In genomic region chr12:132040906-132041606, GRCh38 we compare ENCODE assay signal across 24 cellular contexts.
A peak's percentile ranks its signal among the peaks of the same experiment; 100 is the strongest.
DNase-seq lines count a peak whose midpoint lies in the region; ATAC-seq, FAIRE-seq and TF ChIP-seq lines count a peak whose summit lies in the region.
"Had no signal": no experiment of that assay in that cellular context is flagged by ENCODE, and none has a peak within 500 bp of the region (broad histone marks: within the 10 kb centered on the region; RNA-seq: fewer than 3 reads in every experiment).

No MANE protein-coding gene starts in this region.

- no peak for DNase-seq in stimulated activated naive CD8-positive, alpha-beta T cell treated with anti-CD3 and anti-CD28 coated beads, Interleukin-15, amount 100 ng/mL, for 72 hours
- DNase-seq in endothelial cell (ENCODE audit: low spot score) (no peak), urothelium cell line (ENCODE audit: low spot score) (no peak)
- no peak for DNase-seq in stimulated activated CD4-positive, alpha-beta T cell treated with anti-CD3 and anti-CD28 coated beads, Interleukin-12 subunit alpha, Interleukin-12 subunit beta, amount 100 ng/mL, for 4 hours
- no peak for DNase-seq in activated T-cell treated with anti-CD3 and anti-CD28 coated beads, Interleukin-2, amount 50 U/mL, for 1 hour
- DNase-seq: activated CD4-positive, alpha-beta T cell treated with anti-CD3 and anti-CD28 coated beads, Interleukin-2, amount 10 ng/mL, durations not matched to agents 24 days and 14 days; activated CD8-positive, alpha-beta memory T cell treated with anti-CD3 and anti-CD28 coated beads for 24 hours; activated naive CD4-positive, alpha-beta T cell; activated T-cell treated with anti-CD3 and anti-CD28 coated beads, Interleukin-2, amount 50 U/mL, for 72 hours; C1 segment of cervical spinal cord; foreskin fibroblast; islet precursor cell; Karpas-422; left ventricle myocardium inferior; NCI-H2029; NCI-H748 treated with DMSO at 0.1 percent for 48 hours; stimulated activated CD4-positive, alpha-beta T cell treated with anti-CD3 and anti-CD28 coated beads, Interleukin-4, amount 100 ng/mL, for 1 hour; upper lobe of left lung had no signal

- ATAC-seq in stimulated activated naive CD8-positive, alpha-beta T cell treated with anti-CD3 and anti-CD28 coated beads, Interleukin-15, amount 100 ng/mL, for 72 hours = no peak
- no peak for ATAC-seq in HG02678 (IDR thresholded peaks at IDR 0.05; ENCODE audit: unreplicated experiment)
- ATAC-seq: activated T-cell treated with anti-CD3 and anti-CD28 coated beads, Interleukin-2, amount 50 U/mL, for 72 hours; heart left ventricle had no signal

- no peaks in the 10 kb centered on the region for H3K27me3 Mint-ChIP-seq in stimulated activated naive CD8-positive, alpha-beta T cell treated with anti-CD3 and anti-CD28 coated beads, Interleukin-15, Interleukin-2, amounts not matched to agents 100 ng/mL and 50 ng/mL, for 24 hours
- H3K27me3 Mint-ChIP-seq in stimulated activated naive CD8-positive, alpha-beta T cell treated with anti-CD3 and anti-CD28 coated beads, Interleukin-15, amount 100 ng/mL, for 72 hours = no peaks in the 10 kb centered on the region
- no peaks in the 10 kb centered on the region for H3K27me3 Mint-ChIP-seq in IgD-negative memory B cell
- peaks cover 7% of the 10 kb centered on the region for H3K27me3 Mint-ChIP-seq in endothelial cell (ENCODE audit: unreplicated experiment)
- H3K27me3 Mint-ChIP-seq: activated CD4-positive, alpha-beta T cell treated with anti-CD3 and anti-CD28 coated beads, Interleukin-2, amount 10 ng/mL, durations not matched to agents 24 days and 14 days; dendritic cell treated with granulocyte-macrophage colony-stimulating factor and Interleukin-4, amounts not matched to agents 40 ng/mL and 50 ng/mL, for 4 days; progenitor cell of endocrine pancreas had no signal

- TF ChIP-seq CTCF in endothelial cell (IDR thresholded peaks at IDR 0.05; ENCODE audit: unreplicated experiment) = no peak

- H3K4me1 Mint-ChIP-seq in stimulated activated naive CD8-positive, alpha-beta T cell treated with anti-CD3 and anti-CD28 coated beads, Interleukin-15, Interleukin-2, amounts not matched to agents 100 ng/mL and 50 ng/mL, for 24 hours (ENCODE audit: low read depth) = no peaks in the 10 kb centered on the region
- peaks cover 5% of the 10 kb centered on the region for H3K4me1 Mint-ChIP-seq in stimulated activated naive CD8-positive, alpha-beta T cell treated with anti-CD3 and anti-CD28 coated beads, Interleukin-15, amount 100 ng/mL, for 72 hours
- H3K4me1 Mint-ChIP-seq in IgD-negative memory B cell (peaks cover 0 to 2% (median 0%) of the 10 kb centered on the region in 3 donors), endothelial cell (ENCODE audit: unreplicated experiment) (no peaks in the 10 kb centered on the region)

- H3K9me3 Mint-ChIP-seq in stimulated activated naive CD8-positive, alpha-beta T cell treated with anti-CD3 and anti-CD28 coated beads, Interleukin-15, Interleukin-2, amounts not matched to agents 100 ng/mL and 50 ng/mL, for 24 hours = no peaks in the 10 kb centered on the region
- H3K9me3 Mint-ChIP-seq in stimulated activated naive CD8-positive, alpha-beta T cell treated with anti-CD3 and anti-CD28 coated beads, Interleukin-15, amount 100 ng/mL, for 72 hours = no peaks in the 10 kb centered on the region
- no peaks in the 10 kb centered on the region for H3K9me3 Mint-ChIP-seq in IgD-negative memory B cell
- H3K9me3 Mint-ChIP-seq in endothelial cell (ENCODE audit: unreplicated experiment) = no peaks in the 10 kb centered on the region
- H3K9me3 Mint-ChIP-seq: activated CD4-positive, alpha-beta T cell treated with anti-CD3 and anti-CD28 coated beads, Interleukin-2, amount 10 ng/mL, durations not matched to agents 24 days and 14 days; activated T-cell treated with anti-CD3 and anti-CD28 coated beads, Interleukin-2, amount 50 U/mL, for 72 hours; dendritic cell treated with granulocyte-macrophage colony-stimulating factor and Interleukin-4, amounts not matched to agents 40 ng/mL and 50 ng/mL, for 4 days had no signal

- peak overlapping the region; percentile 31 for H3K27ac Mint-ChIP-seq in stimulated activated naive CD8-positive, alpha-beta T cell treated with anti-CD3 and anti-CD28 coated beads, Interleukin-15, Interleukin-2, amounts not matched to agents 100 ng/mL and 50 ng/mL, for 24 hours
- H3K27ac Mint-ChIP-seq in stimulated activated naive CD8-positive, alpha-beta T cell treated with anti-CD3 and anti-CD28 coated beads, Interleukin-15, amount 100 ng/mL, for 72 hours = peak overlapping the region in 1 of 2 donors; percentile 30
- H3K27ac Mint-ChIP-seq in IgD-negative memory B cell = peak overlapping the region in 2 of 3 donors; percentile 53 to 58
- H3K27ac Mint-ChIP-seq in endothelial cell (ENCODE audit: unreplicated experiment) = no peak overlapping the region
- H3K27ac Mint-ChIP-seq: activated CD4-positive, alpha-beta T cell treated with anti-CD3 and anti-CD28 coated beads, Interleukin-2, amount 10 ng/mL, durations not matched to agents 24 days and 14 days; dendritic cell treated with granulocyte-macrophage colony-stimulating factor and Interleukin-4, amounts not matched to agents 40 ng/mL and 50 ng/mL, for 4 days; progenitor cell of endocrine pancreas had no signal

- peaks cover 87% of the 10 kb centered on the region for H3K36me3 Mint-ChIP-seq in stimulated activated naive CD8-positive, alpha-beta T cell treated with anti-CD3 and anti-CD28 coated beads, Interleukin-15, Interleukin-2, amounts not matched to agents 100 ng/mL and 50 ng/mL, for 24 hours (ENCODE audit: low read depth)
- H3K36me3 Mint-ChIP-seq in IgD-negative memory B cell (peaks cover 4% of the 10 kb centered on the region), endothelial cell (ENCODE audit: low read depth, unreplicated experiment) (peaks cover 54% of the 10 kb centered on the region)

- FAIRE-seq in urothelium cell line (lab: Jason Lieb, UNC) = peak; percentile 20

- H3K4me3 Mint-ChIP-seq in stimulated activated naive CD8-positive, alpha-beta T cell treated with anti-CD3 and anti-CD28 coated beads, Interleukin-15, Interleukin-2, amounts not matched to agents 100 ng/mL and 50 ng/mL, for 24 hours = no peak overlapping the region
- no peak overlapping the region for H3K4me3 Mint-ChIP-seq in stimulated activated naive CD8-positive, alpha-beta T cell treated with anti-CD3 and anti-CD28 coated beads, Interleukin-15, amount 100 ng/mL, for 72 hours
- H3K4me3 Mint-ChIP-seq in IgD-negative memory B cell (no peak overlapping the region), endothelial cell (ENCODE audit: unreplicated experiment) (peak overlapping the region; percentile 57)
- H3K4me3 Mint-ChIP-seq: activated CD4-positive, alpha-beta T cell treated with anti-CD3 and anti-CD28 coated beads, Interleukin-2, amount 10 ng/mL, durations not matched to agents 24 days and 14 days; activated T-cell treated with anti-CD3 and anti-CD28 coated beads, Interleukin-2, amount 50 U/mL, for 72 hours; dendritic cell treated with granulocyte-macrophage colony-stimulating factor and Interleukin-4, amounts not matched to agents 40 ng/mL and 50 ng/mL, for 4 days had no signal
